1 cellular context compared by ENCODE assay signal in the genomic region with DNA sequence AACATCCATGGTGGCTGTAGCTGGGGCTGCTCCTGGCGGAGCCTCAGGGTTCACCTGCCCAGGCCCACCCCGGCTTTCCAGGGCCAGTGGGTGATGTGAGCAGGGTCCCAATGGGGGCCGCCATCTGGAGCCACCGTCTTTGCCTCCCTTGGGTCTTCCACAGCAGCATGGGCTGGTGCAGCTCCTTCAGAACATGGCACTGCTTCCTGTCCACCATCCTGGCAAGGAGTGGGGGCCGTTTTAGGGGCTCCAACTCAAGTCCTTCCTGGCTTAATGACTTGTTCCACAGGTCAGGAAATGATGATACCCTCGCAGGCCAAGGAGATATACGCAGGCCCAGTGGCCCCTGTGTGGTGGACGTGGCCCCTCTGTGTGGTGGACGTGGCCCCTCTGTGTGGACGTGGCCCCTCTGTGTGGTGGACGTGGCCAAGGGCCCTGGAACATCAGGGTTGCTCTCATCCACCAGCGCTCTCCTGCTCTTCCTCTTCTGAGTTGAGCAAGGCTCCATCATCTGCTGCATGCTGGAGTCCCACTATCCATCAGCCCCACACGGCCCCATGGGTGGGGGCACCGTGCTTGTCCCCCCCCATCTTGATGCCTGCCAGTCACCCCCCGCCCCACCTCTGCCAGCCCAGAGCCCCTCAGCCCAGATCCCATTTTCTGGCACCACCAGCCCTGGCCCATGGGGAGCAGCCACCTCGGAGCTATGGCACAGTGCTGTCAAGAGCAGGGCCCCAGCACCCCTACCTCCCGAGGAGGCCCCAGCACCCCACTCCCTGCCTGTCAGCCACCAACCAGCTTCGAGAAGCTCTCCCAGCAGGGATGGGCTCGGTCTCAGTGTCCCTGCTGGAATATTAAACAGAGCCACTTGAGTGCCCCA.
TF ChIP-seq lines count a peak whose summit lies in the region.

No MANE protein-coding gene starts in this region.

TF ChIP-seq in HepG2, 621 proteins besides CTCF, POLR2A, EP300 and RAD21:
- TF ChIP-seq ATF7 (IDR thresholded peaks at IDR 0.05) (no peak), ATF7 (CRISPR knock-in tag; IDR thresholded peaks at IDR 0.05) (no peak), SRY (CRISPR knock-in tag; IDR thresholded peaks at IDR 0.05) (0 out of 2 replicates have a peak, but pooled peaks have one; percentile 44), RARA (CRISPR knock-in tag; IDR thresholded peaks at IDR 0.05) (no peak), GZF1 (CRISPR knock-in tag; IDR thresholded peaks at IDR 0.05) (no peak), ZNF883 (CRISPR knock-in tag; IDR thresholded peaks at IDR 0.05; ENCODE audit: not compliant biosample characterization) (no peak), AGO2 (optimal IDR thresholded peaks at IDR 0.05; ENCODE audit: low read depth, low read length) (peak; percentile 16)
- TF ChIP-seq, protein P1, sequence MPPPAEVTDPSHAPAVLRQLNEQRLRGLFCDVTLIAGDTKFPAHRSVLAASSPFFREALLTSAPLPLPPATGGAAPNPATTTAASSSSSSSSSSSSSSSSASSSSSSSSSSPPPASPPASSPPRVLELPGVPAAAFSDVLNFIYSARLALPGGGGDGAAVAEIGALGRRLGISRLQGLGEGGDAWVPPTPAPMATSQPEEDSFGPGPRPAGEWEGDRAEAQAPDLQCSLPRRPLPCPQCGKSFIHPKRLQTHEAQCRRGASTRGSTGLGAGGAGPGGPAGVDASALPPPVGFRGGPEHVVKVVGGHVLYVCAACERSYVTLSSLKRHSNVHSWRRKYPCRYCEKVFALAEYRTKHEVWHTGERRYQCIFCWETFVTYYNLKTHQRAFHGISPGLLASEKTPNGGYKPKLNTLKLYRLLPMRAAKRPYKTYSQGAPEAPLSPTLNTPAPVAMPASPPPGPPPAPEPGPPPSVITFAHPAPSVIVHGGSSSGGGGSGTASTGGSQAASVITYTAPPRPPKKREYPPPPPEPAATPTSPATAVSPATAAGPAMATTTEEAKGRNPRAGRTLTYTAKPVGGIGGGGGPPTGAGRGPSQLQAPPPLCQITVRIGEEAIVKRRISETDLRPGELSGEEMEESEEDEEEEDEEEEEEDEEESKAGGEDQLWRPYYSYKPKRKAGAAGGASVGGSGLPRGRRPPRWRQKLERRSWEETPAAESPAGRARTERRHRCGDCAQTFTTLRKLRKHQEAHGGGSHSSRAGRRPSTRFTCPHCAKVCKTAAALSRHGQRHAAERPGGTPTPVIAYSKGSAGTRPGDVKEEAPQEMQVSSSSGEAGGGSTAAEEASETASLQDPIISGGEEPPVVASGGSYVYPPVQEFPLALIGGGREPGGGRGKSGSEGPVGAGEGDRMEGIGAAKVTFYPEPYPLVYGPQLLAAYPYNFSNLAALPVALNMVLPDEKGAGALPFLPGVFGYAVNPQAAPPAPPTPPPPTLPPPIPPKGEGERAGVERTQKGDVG (CRISPR knock-in tag; IDR thresholded peaks at IDR 0.05; ENCODE audit: borderline replicate concordance): no peak
- TF ChIP-seq, protein P2, sequence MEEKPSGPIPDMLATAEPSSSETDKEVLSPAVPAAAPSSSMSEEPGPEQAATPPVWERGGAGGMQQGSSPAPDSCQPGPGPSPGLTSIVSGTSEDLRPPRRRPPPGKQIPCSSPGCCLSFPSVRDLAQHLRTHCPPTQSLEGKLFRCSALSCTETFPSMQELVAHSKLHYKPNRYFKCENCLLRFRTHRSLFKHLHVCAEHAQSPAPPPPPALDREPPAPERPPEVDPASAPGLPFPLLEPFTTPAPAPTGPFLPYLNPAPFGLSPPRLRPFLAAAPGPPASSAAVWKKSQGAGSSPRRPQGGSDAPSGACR (CRISPR knock-in tag; IDR thresholded peaks at IDR 0.05): no peak
TF ChIP-seq in HepG2: peak in this region for 2.
